ENCODE assay signal across 1 cellular context in the genomic region with DNA sequence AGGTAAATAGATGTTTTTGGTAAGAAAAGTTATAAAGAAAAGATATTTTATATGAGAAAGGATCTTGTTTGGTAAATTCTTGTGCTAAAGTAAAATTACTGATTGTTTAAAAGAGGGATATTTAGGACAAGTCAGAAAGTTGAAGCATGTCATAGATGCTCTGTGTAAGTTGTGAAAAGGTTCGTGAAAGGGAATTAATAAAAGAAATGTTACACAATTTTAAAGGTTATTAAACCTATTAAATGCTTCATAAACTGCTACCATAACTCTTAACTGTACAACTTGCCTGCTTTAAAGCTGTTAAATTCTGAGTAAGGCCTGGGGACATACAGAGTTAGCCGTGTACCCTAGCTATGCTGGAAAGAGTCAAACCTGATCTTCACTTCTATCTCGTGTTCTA.
TF ChIP-seq lines count a peak whose summit lies in the region.

No MANE protein-coding gene starts in this region.

TF ChIP-seq in K562, 482 proteins besides CTCF, POLR2A, EP300 and RAD21 (continued from another document):
- no peak for TF ChIP-seq CCNT2 (IDR thresholded peaks at IDR 0.05; ENCODE audit: borderline replicate concordance, extremely low read depth, insufficient read length, low read depth, low read length)
- TF ChIP-seq EZH2 (IDR thresholded peaks at IDR 0.05; ENCODE audit: borderline replicate concordance, low read depth, low read length) = no peak
